Comparison of ENCODE assay signal across 9 cellular contexts in the genomic region with DNA sequence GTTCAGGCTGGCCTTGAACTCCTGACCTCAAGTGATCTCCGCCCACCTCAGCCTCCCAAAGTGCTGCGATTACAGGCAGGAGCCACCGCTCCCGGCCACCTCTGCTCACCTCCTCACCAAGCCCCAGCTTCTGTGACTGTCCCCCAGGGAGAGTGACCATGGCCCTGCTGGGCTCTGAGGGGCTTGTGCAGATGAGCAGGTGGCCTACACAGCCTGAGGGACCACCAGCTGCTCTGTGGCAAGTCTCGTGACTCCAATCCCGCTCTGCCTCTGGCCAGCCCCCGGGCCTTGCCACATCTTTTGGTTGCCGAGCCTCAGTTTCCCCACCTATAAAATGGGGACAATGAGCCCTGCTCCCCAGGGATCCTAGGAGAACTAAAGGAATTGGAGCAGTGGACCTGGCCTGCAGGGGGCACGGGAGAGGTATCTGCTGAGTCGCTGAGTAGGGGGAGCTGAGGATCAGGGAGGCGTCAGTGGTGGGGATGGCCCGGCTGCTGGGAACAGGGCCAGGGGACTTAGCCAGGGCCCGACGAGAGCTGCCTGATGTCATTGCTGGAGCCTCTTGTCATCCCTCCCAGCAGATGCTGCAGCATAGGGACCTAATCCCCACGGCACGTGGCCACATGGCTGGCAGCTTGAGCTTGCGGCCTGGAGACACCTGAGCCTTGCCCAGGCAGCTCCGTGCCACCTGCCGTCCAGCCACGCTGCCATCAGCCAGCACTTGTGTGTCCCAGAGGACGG.
DNase-seq lines count a peak whose midpoint lies in the region; ATAC-seq and FAIRE-seq lines count a peak whose summit lies in the region.
"Had no signal": no experiment of that assay in that cellular context is flagged by ENCODE, and none has a peak within 500 bp of the region (broad histone marks: within the 10 kb centered on the region; RNA-seq: fewer than 3 reads in every experiment).

No MANE protein-coding gene starts in this region.

- H3K79me2 ChIP-seq in Karpas-422 (ENCODE audit: low read length): no peaks in the 10 kb centered on the region

- no peaks in the 10 kb centered on the region for H4K20me1 ChIP-seq in Karpas-422 (ENCODE audit: insufficient read depth, low read depth, low read length)

- no peak overlapping the region for H3K4me2 ChIP-seq in Karpas-422 (ENCODE audit: low read depth, low read length, poor library complexity, severe bottlenecking)

- no peaks in the 10 kb centered on the region for H3K36me3 ChIP-seq in SJCRH30
- H3K36me3 ChIP-seq in Karpas-422 (ENCODE audit: insufficient read depth, low read length): no peaks in the 10 kb centered on the region

- H3K27me3 ChIP-seq in SJCRH30 (no peaks in the 10 kb centered on the region), Karpas-422 (ENCODE audit: low read length) (no peaks in the 10 kb centered on the region)

- H3K9ac ChIP-seq in Karpas-422 (ENCODE audit: low read length): no peak overlapping the region

- H3K4me3 ChIP-seq in SJCRH30 (no peak overlapping the region), Karpas-422 (ENCODE audit: low read length) (no peak overlapping the region)

- no peak overlapping the region for H2AFZ ChIP-seq in Karpas-422 (ENCODE audit: low read length)

- peak; percentile 31 for DNase-seq in NCI-H1436 (lab: John Stamatoyannopoulos, UW)
- DNase-seq in NCI-H1436 treated with DMSO at 0.1 percent for 48 hours (lab: John Stamatoyannopoulos, UW): no peak
- peak; percentile 72 to 75 for DNase-seq in SJCRH30
- DNase-seq in hypothalamus (lab: John Stamatoyannopoulos, UW): peak in 37 of 51 donors; percentile 23 to 82 (median 48)
- DNase-seq in frontal cortex (ENCODE audit: low spot score in 2 of 2): no peak
- DNase-seq in Karpas-422: no peak

- no peak overlapping the region for H3K27ac ChIP-seq in SJCRH30
- H3K27ac ChIP-seq in temporal lobe (ENCODE audit: low read depth, low read length): peak overlapping the region; percentile 93
- H3K27ac ChIP-seq in Karpas-422 (ENCODE audit: low read length): no peak overlapping the region

- no peak for ATAC-seq in HG03097 (IDR thresholded peaks at IDR 0.05; ENCODE audit: low FRiP score, unreplicated experiment)

- no peaks in the 10 kb centered on the region for H3K9me2 ChIP-seq in Karpas-422 (replicated peaks; ENCODE audit: insufficient read depth, low read length)

- no peak for FAIRE-seq in frontal cortex (lab: Jason Lieb, UNC)
- FAIRE-seq: keratinocyte had no signal

- H3K9me3 ChIP-seq in SJCRH30 (replicated peaks) (no peaks in the 10 kb centered on the region), Karpas-422 (ENCODE audit: low read length) (no peaks in the 10 kb centered on the region)

- H3K4me1 ChIP-seq in SJCRH30 (peaks cover 13% of the 10 kb centered on the region), Karpas-422 (ENCODE audit: low read length) (peaks cover 16% of the 10 kb centered on the region)

Comparison
In these comparisons a context has a peak if more than half of its experiments do, and no peak if none do; other contexts are left out.
1. DNase-seq: peak in NCI-H1436 (single experiment), SJCRH30 (2 of 2) and hypothalamus (37 of 51); none in NCI-H1436 treated with DMSO at 0.1 percent for 48 hours (single experiment), frontal cortex (0 of 2) and Karpas-422 (single experiment).